In the genomic region with DNA sequence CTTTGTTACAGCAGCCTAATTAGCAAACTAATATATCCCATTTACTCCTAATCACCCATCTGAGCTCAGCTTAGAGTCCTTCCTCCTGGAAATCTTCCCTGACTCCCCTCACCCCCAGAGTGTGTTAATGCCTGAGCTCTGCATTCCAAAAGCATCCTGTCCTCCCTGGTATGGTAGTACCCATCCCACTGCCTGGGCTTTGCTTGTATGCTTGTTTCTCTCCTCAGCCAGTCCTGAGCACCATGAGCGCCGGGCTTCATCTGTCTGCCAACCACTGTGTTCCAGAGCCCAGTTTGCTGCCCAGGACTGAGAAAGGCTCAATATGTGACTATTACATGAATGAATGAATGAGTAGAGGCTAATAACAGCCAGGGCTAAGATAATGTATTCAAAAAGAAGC, we compare ENCODE assay signal across 21 cellular contexts.
"Had no signal": no experiment of that assay in that cellular context is flagged by ENCODE, and none has a peak within 500 bp of the region (broad histone marks: within the 10 kb centered on the region; RNA-seq: fewer than 3 reads in every experiment).

No MANE protein-coding gene starts in this region.

- H3K27ac ChIP-seq: adrenal gland, Peyer's patch had no signal

- H3K4me3 Mint-ChIP-seq: activated CD4-positive, alpha-beta memory T cell treated with anti-CD3 and anti-CD28 coated beads, Interleukin-2, amount 10 ng/mL, durations not matched to agents 7 days and 5 days; activated naive CD4-positive, alpha-beta T cell treated with anti-CD3 and anti-CD28 coated beads, Interleukin-2, amount 10 ng/mL, durations not matched to agents 7 days and 5 days; activated naive CD8-positive, alpha-beta T cell treated with anti-CD3 and anti-CD28 coated beads, Interleukin-2, amount 10 ng/mL, durations not matched to agents 7 days and 5 days; activated T-helper 17 cell treated with anti-CD3 and anti-CD28 coated beads, Interleukin-2, amount 50 U/mL, for 72 hours; T-helper 17 cell had no signal

- H3K36me3 Mint-ChIP-seq: activated naive CD4-positive, alpha-beta T cell treated with anti-CD3 and anti-CD28 coated beads, Interleukin-2, amount 10 ng/mL, durations not matched to agents 7 days and 5 days; activated naive CD8-positive, alpha-beta T cell treated with anti-CD3 and anti-CD28 coated beads, Interleukin-2, amount 10 ng/mL, durations not matched to agents 7 days and 5 days had no signal

- H3K4me1 ChIP-seq: adrenal gland, Peyer's patch had no signal

- H3K9me3 ChIP-seq: adrenal gland, Peyer's patch had no signal

- ATAC-seq: activated T-helper 17 cell treated with anti-CD3 and anti-CD28 coated beads, Interleukin-2, amount 50 U/mL, for 72 hours; T-helper 17 cell had no signal

- H3K9me3 Mint-ChIP-seq: activated CD4-positive, alpha-beta memory T cell treated with anti-CD3 and anti-CD28 coated beads, Interleukin-2, amount 10 ng/mL, durations not matched to agents 7 days and 5 days; activated naive CD4-positive, alpha-beta T cell treated with anti-CD3 and anti-CD28 coated beads, Interleukin-2, amount 10 ng/mL, durations not matched to agents 7 days and 5 days; activated naive CD8-positive, alpha-beta T cell treated with anti-CD3 and anti-CD28 coated beads, Interleukin-2, amount 10 ng/mL, durations not matched to agents 7 days and 5 days; activated T-helper 17 cell treated with anti-CD3 and anti-CD28 coated beads, Interleukin-2, amount 50 U/mL, for 72 hours had no signal

- H3K27ac Mint-ChIP-seq: activated CD4-positive, alpha-beta memory T cell treated with anti-CD3 and anti-CD28 coated beads, Interleukin-2, amount 10 ng/mL, durations not matched to agents 7 days and 5 days; activated naive CD4-positive, alpha-beta T cell treated with anti-CD3 and anti-CD28 coated beads, Interleukin-2, amount 10 ng/mL, durations not matched to agents 7 days and 5 days; activated naive CD8-positive, alpha-beta T cell treated with anti-CD3 and anti-CD28 coated beads, Interleukin-2, amount 10 ng/mL, durations not matched to agents 7 days and 5 days; activated T-helper 17 cell treated with anti-CD3 and anti-CD28 coated beads, Interleukin-2, amount 50 U/mL, for 72 hours; T-helper 17 cell had no signal

- H3K27me3 ChIP-seq: adrenal gland, Peyer's patch had no signal

- H3K27me3 Mint-ChIP-seq: activated naive CD4-positive, alpha-beta T cell treated with anti-CD3 and anti-CD28 coated beads, Interleukin-2, amount 10 ng/mL, durations not matched to agents 7 days and 5 days had no signal

- H3K4me1 Mint-ChIP-seq: activated CD4-positive, alpha-beta memory T cell treated with anti-CD3 and anti-CD28 coated beads, Interleukin-2, amount 10 ng/mL, durations not matched to agents 7 days and 5 days; activated naive CD4-positive, alpha-beta T cell treated with anti-CD3 and anti-CD28 coated beads, Interleukin-2, amount 10 ng/mL, durations not matched to agents 7 days and 5 days; activated naive CD8-positive, alpha-beta T cell treated with anti-CD3 and anti-CD28 coated beads, Interleukin-2, amount 10 ng/mL, durations not matched to agents 7 days and 5 days; activated T-helper 17 cell treated with anti-CD3 and anti-CD28 coated beads, Interleukin-2, amount 50 U/mL, for 72 hours had no signal

- DNase-seq: activated CD4-positive, alpha-beta memory T cell treated with anti-CD3 and anti-CD28 coated beads, Interleukin-2, amount 10 ng/mL, durations not matched to agents 7 days and 5 days; activated CD4-positive, alpha-beta T cell treated with anti-CD3 and anti-CD28 coated beads, Interleukin-2, amount 50 U/mL, for 1 hour; activated CD4-positive, CD25-positive, alpha-beta regulatory T cell; activated gamma-delta T cell; activated naive CD4-positive, alpha-beta T cell treated with anti-CD3 and anti-CD28 coated beads, Interleukin-2, amount 10 ng/mL, durations not matched to agents 7 days and 5 days; activated naive CD8-positive, alpha-beta T cell treated with anti-CD3 and anti-CD28 coated beads, Interleukin-2, amount 10 ng/mL, durations not matched to agents 7 days and 5 days; activated T-cell treated with anti-CD3 and anti-CD28 coated beads for 4 hours; activated T-cell treated with anti-CD3 and anti-CD28 coated beads, Interleukin-2, amount 50 U/mL, for 48 hours; adrenal gland; anterior cingulate cortex; KG1; NCI-H1092 treated with DMSO at 0.1 percent for 48 hours; NCI-H1417 treated with DMSO at 0.1 percent for 48 hours; NCI-H1694 treated with DMSO at 0.1 percent for 48 hours; NCI-H2029 treated with DMSO at 0.1 percent for 48 hours; NCI-H510A; NCI-H526 treated with DMSO at 0.1 percent for 48 hours; Peyer's patch; T-helper 17 cell; T-helper 9 cell had no signal
